ENCODE assay signal across 8 cellular contexts in genomic region chr19:2782357-2782935, GRCh38. TPM values are rescaled to one million over a fixed set of nuclear protein-coding genes. Genes with fewer than 3 reads are reported as not detected.
DNase-seq lines count a peak whose midpoint lies in the region; ATAC-seq, FAIRE-seq and TF ChIP-seq lines count a peak whose summit lies in the region.

No MANE protein-coding gene starts in this region.

- peaks cover 10% of the 10 kb centered on the region for H3K23me2 ChIP-seq in H1 (ENCODE audit: low read depth, low read length)

- TF ChIP-seq CTCF in DND-41 (IDR thresholded peaks at IDR 0.05; ENCODE audit: borderline replicate concordance, extremely low read depth, low read length, poor library complexity, severe bottlenecking) (no peak), H1 (IDR thresholded peaks at IDR 0.05; ENCODE audit: control extremely low read depth in 1 of 3, insufficient read depth in 1 of 3, low read depth in 1 of 3, low read length in 3 of 3) (no peak), ovary (IDR thresholded peaks at IDR 0.05) (no peak)

- FAIRE-seq in H1 (lab: Jason Lieb, UNC): no peak

- POLR2A ChIA-PET in H1 (lab: Charles Lee; ENCODE audit: partially characterized antibody): interaction anchor here (1.3 to 1.6 kb wide), 3 partner anchors 28 to 355 kb away, joined by 3 to 4 read pairs (median 3); partner anchors contain the start of gene TIMM13

- CTCF ChIA-PET in H1 (lab: Charles Lee; ENCODE audit: partially characterized antibody): interaction anchor here (0.8 to 1.9 kb wide), 5 partner anchors 56 to 845 kb away, joined by 3 to 9 read pairs (median 3); no protein-coding TSS in a partner anchor

- H3K4me1 ChIP-seq in DND-41 (ENCODE audit: insufficient read depth, low read length) (peaks cover 63% of the 10 kb centered on the region), NT2/D1 (ENCODE audit: insufficient read depth, insufficient read length) (peaks cover 8% of the 10 kb centered on the region), H1 (replicated peaks in 1 of 4; ENCODE audit: control insufficient read depth in 3 of 4, insufficient read depth in 4 of 4, low read length in 3 of 4) (peaks cover 0 to 6% (median 2%) of the 10 kb centered on the region in 4 experiments; a peak in 4 of 7 replicates), ovary (ENCODE audit: insufficient read depth) (peaks cover 2% of the 10 kb centered on the region)

- H3K4me2 ChIP-seq in DND-41 (ENCODE audit: insufficient read depth, low read length): peak overlapping the region; percentile 72
- H3K4me2 ChIP-seq in H1 (ENCODE audit: insufficient read depth in 1 of 2, low read depth in 2 of 2, low read length in 2 of 2): peak overlapping the region; percentile 75 to 80

- H3K9ac ChIP-seq in DND-41 (ENCODE audit: low read depth, low read length) (peak overlapping the region; percentile 93), NT2/D1 (ENCODE audit: insufficient read length, low read depth) (peak overlapping the region; percentile 99), H1 (replicated peaks in 1 of 4; ENCODE audit: extremely low read depth in 1 of 4, low read depth in 3 of 4, low read length in 3 of 4) (peak overlapping the region; percentile 78 to 85 (median 82))

- H4K5ac ChIP-seq in H1 (ENCODE audit: insufficient read length, low read depth, low read length): peak overlapping the region; percentile 30

- H3K18ac ChIP-seq in H1 (ENCODE audit: extremely low read depth, low read length): no peak overlapping the region; the same call in 1 of the 2 replicates

- peaks cover 9% of the 10 kb centered on the region; the same call in 1 of the 2 replicates for H3K79me1 ChIP-seq in H1 (ENCODE audit: low read depth, low read length)

- H3K27ac ChIP-seq in DND-41 (ENCODE audit: low read length) (peak overlapping the region; percentile 85), H1 (ENCODE audit: low read depth, low read length) (peak overlapping the region; percentile 64), ovary (peak overlapping the region; percentile 79 to 85)

- WGBS in H1 (ENCODE audit: extremely low coverage in 1 of 2, insufficient coverage in 1 of 2, insufficient read length in 1 of 2, insufficient replicate concordance in 2 of 2, low coverage in 1 of 2, low lambda C conversion rate in 2 of 2, missing lambda C conversion rate in 1 of 2), 2 experiments: 9% methylated on average over 24 of the region's 24 CpGs; no CpG with 5 or more reads in 1 of the 2 experiments
- WGBS in ovary, 3 donors: 1% methylated on average over 23 to 24 of the region's 24 CpGs

- TF ChIP-seq RAD21 in H1 (IDR thresholded peaks at IDR 0.05 in 1 of 2, conservative IDR thresholded peaks at IDR 0.05 in 1 of 2; ENCODE audit: low read depth in 2 of 2, low read length in 2 of 2): no peak

- ATAC-seq in DND-41 (ENCODE audit: insufficient read depth, low read depth) (no peak), esophagus mucosa (no peak), HG03521 (IDR thresholded peaks at IDR 0.05; ENCODE audit: unreplicated experiment) (no peak), GM18511 (IDR thresholded peaks at IDR 0.05; ENCODE audit: unreplicated experiment) (no peak)

- H3K36me3 ChIP-seq in DND-41 (ENCODE audit: insufficient read depth, low read length) (peaks cover 31% of the 10 kb centered on the region), NT2/D1 (ENCODE audit: insufficient read depth, insufficient read length, low read length) (peaks cover 55% of the 10 kb centered on the region), H1 (ENCODE audit: control insufficient read depth in 2 of 4, insufficient read depth in 4 of 4, low read length in 3 of 4) (no peaks in the 10 kb centered on the region), ovary (no peaks in the 10 kb centered on the region)

- H3K9me3 ChIP-seq in DND-41 (ENCODE audit: insufficient read depth, low read length, severe bottlenecking) (no peaks in the 10 kb centered on the region), NT2/D1 (ENCODE audit: insufficient read depth, low read length) (peaks cover 5% of the 10 kb centered on the region; the same call in 1 of the 2 replicates), H1 (ENCODE audit: insufficient read depth in 2 of 2, low read depth in 1 of 2, low read length in 1 of 2) (no peaks in the 10 kb centered on the region), ovary (no peaks in the 10 kb centered on the region)

- TF ChIP-seq EP300 in H1 (IDR thresholded peaks at IDR 0.05; ENCODE audit: borderline replicate concordance in 1 of 2, low read depth in 2 of 2, low read length in 2 of 2) (no peak), ovary (IDR thresholded peaks at IDR 0.05) (no peak)

- H2AFZ ChIP-seq in DND-41 (ENCODE audit: low read depth, low read length) (peak overlapping the region; percentile 77), H1 (ENCODE audit: low read length) (no peak overlapping the region)

- H3K27me3 ChIP-seq in DND-41 (ENCODE audit: insufficient read depth, low read length, poor library complexity): no peaks in the 10 kb centered on the region
- H3K27me3 ChIP-seq in NT2/D1 (ENCODE audit: insufficient read depth, insufficient read length): no peaks in the 10 kb centered on the region
- H3K27me3 ChIP-seq in H1 (replicated peaks in 1 of 4; ENCODE audit: control insufficient read depth in 3 of 4, extremely low read depth in 1 of 4, insufficient read depth in 3 of 4, low read length in 3 of 4): no peaks in the 10 kb centered on the region
- no peaks in the 10 kb centered on the region for H3K27me3 ChIP-seq in ovary

- intact Hi-C loops in ovary (cut with DNase I): no loop called here

- H3K4me3 ChIP-seq in DND-41 (ENCODE audit: low read depth in 1 of 2, low read length in 2 of 2) (peak overlapping the region; percentile 80 to 91; a peak in 3 of 4 replicates), NT2/D1 (ENCODE audit: insufficient read length, low read depth) (peak overlapping the region; percentile 100), H1 (ENCODE audit: extremely low read depth in 1 of 4, insufficient read depth in 2 of 4, low read depth in 3 of 4, low read length in 4 of 4) (peak overlapping the region; percentile 63 to 91 (median 86)), ovary (peak overlapping the region; percentile 69)

- TF ChIP-seq POLR2A in H1 (IDR thresholded peaks at IDR 0.05; ENCODE audit: control extremely low read depth in 1 of 2, low read depth in 2 of 2, low read length in 2 of 2) (no peak), ovary (IDR thresholded peaks at IDR 0.05) (no peak)

- H2AK5ac ChIP-seq in H1 (ENCODE audit: low read depth, low read length): no peak overlapping the region

- H2BK20ac ChIP-seq in H1 (ENCODE audit: low read length): no peak overlapping the region

- H3K56ac ChIP-seq in H1 (replicated peaks; ENCODE audit: insufficient read length, low read depth, low read length): peak overlapping the region; percentile 74

- H3K23ac ChIP-seq in H1 (ENCODE audit: insufficient read length): no peak overlapping the region

- peak overlapping the region; percentile 96 for H4K8ac ChIP-seq in H1 (ENCODE audit: extremely low read depth, insufficient read depth, low read length)

- H4K20me1 ChIP-seq in DND-41 (ENCODE audit: insufficient read depth, low read length) (peaks cover 65% of the 10 kb centered on the region), H1 (replicated peaks in 1 of 2; ENCODE audit: control insufficient read depth in 1 of 2, insufficient read depth in 2 of 2, low read length in 2 of 2) (peaks cover 9 to 26% of the 10 kb centered on the region in 2 experiments)

- no peak overlapping the region for H2BK15ac ChIP-seq in H1 (ENCODE audit: low read length)

- DNase-seq in DND-41: no peak
- DNase-seq in NT2/D1 (ENCODE audit: low read depth, low spot score): no peak
- DNase-seq in H1 (ENCODE audit: low read depth in 1 of 2, low spot score in 2 of 2): no peak
- no peak for DNase-seq in ovary
- DNase-seq in DMS79 (lab: John Stamatoyannopoulos, UW): no peak

- H3K79me2 ChIP-seq in DND-41 (ENCODE audit: insufficient read depth, low read length) (peaks cover 83% of the 10 kb centered on the region), H1 (ENCODE audit: control insufficient read depth in 1 of 2, insufficient read depth in 2 of 2, low read length in 2 of 2) (peaks cover 58 to 74% of the 10 kb centered on the region in 2 experiments)

- H2BK5ac ChIP-seq in H1 (ENCODE audit: low read depth, low read length): 0 out of 2 replicates have a peak overlapping the region, but pooled peaks have one; percentile 44

- H4K91ac ChIP-seq in H1 (replicated peaks; ENCODE audit: insufficient read length, low read length): peak overlapping the region; percentile 79

- H3K4ac ChIP-seq in H1 (replicated peaks; ENCODE audit: insufficient read length, low read depth, low read length): peak overlapping the region; percentile 66

- H3K14ac ChIP-seq in H1 (ENCODE audit: insufficient read length): no peak overlapping the region

- no peak overlapping the region for H2BK12ac ChIP-seq in H1 (ENCODE audit: low read depth, low read length)

- H2BK120ac ChIP-seq in H1 (replicated peaks; ENCODE audit: low read depth, low read length): no peak overlapping the region

RNA-seq across cellular contexts. Expression of gene SGTA, which starts 0.6 kb away (rescaled TPM):
- total RNA-seq in H1 (2021; fragmentation: NEBNext Ultra II Directional; extraction: Animal tissue kit (Norgen Biotek cat#: 25700)): 86.8 and 89.0 TPM in 2 replicates
- polyA plus RNA-seq in H1 (2011; rRNA removed) (130 and 201 TPM in 2 replicates), ovary (10 to 100 TPM; 27.0 to 65.5 TPM)
- 104 TPM for polyA plus RNA-seq in H1 (2011; cell fraction: cytosol; rRNA removed)
- polyA plus RNA-seq in H1 (2011; cell fraction: nucleus; rRNA removed): 138 TPM
- 62.4 to 94.3 TPM (median 88.3 TPM) in 4 replicates for polyA plus RNA-seq in H1 (2012, experiment 1 of 2)
- 101 TPM for polyA plus RNA-seq in H1 (2012, experiment 2 of 2)
- polyA plus RNA-seq in H1 (2013, experiment 1 of 2): 72.7 TPM
- polyA plus RNA-seq in H1 (2013, experiment 2 of 2): 74.2 TPM
- 30.7 and 31.4 TPM in 2 replicates for polyA minus RNA-seq in H1 (2011; rRNA and poly(A)+ RNA removed)
- 43.4 TPM for polyA minus RNA-seq in H1 (2011; cell fraction: cytosol; rRNA and poly(A)+ RNA removed)
- polyA minus RNA-seq in H1 (2011; cell fraction: nucleus; rRNA and poly(A)+ RNA removed): 31.2 TPM
- total RNA-seq in ovary (10 to 100 TPM; 42.0 to 65.3 (median 53.4) TPM), esophagus mucosa (32.4 TPM)

RNA-seq across cellular contexts. Expression of gene THOP1, which starts 2.9 kb away (rescaled TPM):
- 159 and 170 TPM in 2 replicates for total RNA-seq in H1 (2021; fragmentation: NEBNext Ultra II Directional; extraction: Animal tissue kit (Norgen Biotek cat#: 25700))
- polyA plus RNA-seq in H1 (2011; rRNA removed) (136 and 181 TPM in 2 replicates), ovary (10 to 100 TPM; 11.3 to 44.3 TPM)
- 194 TPM for polyA plus RNA-seq in H1 (2011; cell fraction: cytosol; rRNA removed)
- polyA plus RNA-seq in H1 (2011; cell fraction: nucleus; rRNA removed): 331 TPM
- polyA plus RNA-seq in H1 (2012, experiment 1 of 2): 101 to 187 TPM (median 172 TPM) in 4 replicates
- polyA plus RNA-seq in H1 (2012, experiment 2 of 2): 99.1 TPM
- polyA plus RNA-seq in H1 (2013, experiment 1 of 2): 93.9 TPM
- polyA plus RNA-seq in H1 (2013, experiment 2 of 2): 88.4 TPM
- 89.9 and 90.6 TPM in 2 replicates for polyA minus RNA-seq in H1 (2011; rRNA and poly(A)+ RNA removed)
- polyA minus RNA-seq in H1 (2011; cell fraction: cytosol; rRNA and poly(A)+ RNA removed): 89.8 TPM
- polyA minus RNA-seq in H1 (2011; cell fraction: nucleus; rRNA and poly(A)+ RNA removed): 79.2 TPM
- total RNA-seq in ovary (10 to 100 TPM; 26.2 to 54.7 (median 39.5) TPM), esophagus mucosa (50.3 TPM)

RNA-seq across cellular contexts. Expression of gene ZNF554, which starts 37.2 kb away (rescaled TPM):
- total RNA-seq in H1 (2021; fragmentation: NEBNext Ultra II Directional; extraction: Animal tissue kit (Norgen Biotek cat#: 25700)): 3.9 and 5.7 TPM in 2 replicates
- polyA plus RNA-seq in H1 (2011; rRNA removed) (1.8 and 1.9 TPM in 2 replicates), ovary (1 to 10 TPM; 5.7 to 6.9 TPM)
- polyA plus RNA-seq in H1 (2011; cell fraction: cytosol; rRNA removed): 2.5 TPM
- 2.7 TPM for polyA plus RNA-seq in H1 (2011; cell fraction: nucleus; rRNA removed)
- polyA plus RNA-seq in H1 (2012, experiment 1 of 2): 3.3 to 4.1 TPM (median 3.5 TPM) in 4 replicates
- 1.7 TPM for polyA plus RNA-seq in H1 (2012, experiment 2 of 2)
- polyA plus RNA-seq in H1 (2013, experiment 1 of 2): 3.0 TPM
- polyA plus RNA-seq in H1 (2013, experiment 2 of 2): 2.9 TPM
- 3.8 and 5.0 TPM in 2 replicates for polyA minus RNA-seq in H1 (2011; rRNA and poly(A)+ RNA removed)
- 5.4 TPM for polyA minus RNA-seq in H1 (2011; cell fraction: cytosol; rRNA and poly(A)+ RNA removed)
- polyA minus RNA-seq in H1 (2011; cell fraction: nucleus; rRNA and poly(A)+ RNA removed): 3.4 TPM
- total RNA-seq in ovary (10 to 100 TPM in 1 of 7 donors, 1 to 10 TPM in 6; 4.9 to 10.5 (median 7.6) TPM), esophagus mucosa (2.7 TPM)

RNA-seq across cellular contexts. Expression of gene SLC39A3, which starts 42.6 kb away (rescaled TPM):
- total RNA-seq in H1 (2021; fragmentation: NEBNext Ultra II Directional; extraction: Animal tissue kit (Norgen Biotek cat#: 25700)): 33.0 and 35.8 TPM in 2 replicates
- polyA plus RNA-seq in H1 (2011; rRNA removed) (52.9 and 78.1 TPM in 2 replicates), ovary (10 to 100 TPM; 11.6 to 18.2 TPM)
- 55.3 TPM for polyA plus RNA-seq in H1 (2011; cell fraction: cytosol; rRNA removed)
- polyA plus RNA-seq in H1 (2011; cell fraction: nucleus; rRNA removed): 45.8 TPM
- polyA plus RNA-seq in H1 (2012, experiment 1 of 2): 23.4 to 34.6 TPM (median 32.4 TPM) in 4 replicates
- polyA plus RNA-seq in H1 (2012, experiment 2 of 2): 41.0 TPM
- 40.9 TPM for polyA plus RNA-seq in H1 (2013, experiment 1 of 2)
- polyA plus RNA-seq in H1 (2013, experiment 2 of 2): 51.3 TPM
- 27.0 and 46.1 TPM in 2 replicates for polyA minus RNA-seq in H1 (2011; rRNA and poly(A)+ RNA removed)
- polyA minus RNA-seq in H1 (2011; cell fraction: cytosol; rRNA and poly(A)+ RNA removed): 16.2 TPM
- polyA minus RNA-seq in H1 (2011; cell fraction: nucleus; rRNA and poly(A)+ RNA removed): 16.2 TPM
- total RNA-seq in ovary (10 to 100 TPM; 12.2 to 40.2 (median 18.3) TPM), esophagus mucosa (21.0 TPM)

RNA-seq across cellular contexts. Expression of gene ZNF555, which starts 58.8 kb away (rescaled TPM):
- total RNA-seq in H1 (2021; fragmentation: NEBNext Ultra II Directional; extraction: Animal tissue kit (Norgen Biotek cat#: 25700)): 5.4 and 5.7 TPM in 2 replicates
- polyA plus RNA-seq in H1 (2011; rRNA removed) (1.1 and 1.6 TPM in 2 replicates), ovary (1 to 10 TPM; 5.7 to 6.7 TPM)
- polyA plus RNA-seq in H1 (2011; cell fraction: cytosol; rRNA removed): 1.9 TPM
- polyA plus RNA-seq in H1 (2011; cell fraction: nucleus; rRNA removed): 1.7 TPM
- polyA plus RNA-seq in H1 (2012, experiment 1 of 2): 2.7 to 3.0 TPM (median 2.9 TPM) in 4 replicates
- polyA plus RNA-seq in H1 (2012, experiment 2 of 2): 0.14 TPM
- 2.6 TPM for polyA plus RNA-seq in H1 (2013, experiment 1 of 2)
- polyA plus RNA-seq in H1 (2013, experiment 2 of 2): 2.6 TPM
- 9.4 and 14.0 TPM in 2 replicates for polyA minus RNA-seq in H1 (2011; rRNA and poly(A)+ RNA removed)
- 5.9 TPM for polyA minus RNA-seq in H1 (2011; cell fraction: cytosol; rRNA and poly(A)+ RNA removed)
- 8.4 TPM for polyA minus RNA-seq in H1 (2011; cell fraction: nucleus; rRNA and poly(A)+ RNA removed)
- total RNA-seq in ovary (10 to 100 TPM in 6 of 7 donors, 1 to 10 TPM in 1; 4.5 to 18.0 (median 14.8) TPM), esophagus mucosa (1.7 TPM)
